1 cellular context compared by ENCODE assay signal in genomic region chr4:75004755-75005668, GRCh38.
TF ChIP-seq lines count a peak whose summit lies in the region.

No MANE protein-coding gene starts in this region.

TF ChIP-seq in GM12878, 131 proteins besides CTCF, POLR2A, EP300 and RAD21 (continued from another document):
- TF ChIP-seq, protein P1, sequence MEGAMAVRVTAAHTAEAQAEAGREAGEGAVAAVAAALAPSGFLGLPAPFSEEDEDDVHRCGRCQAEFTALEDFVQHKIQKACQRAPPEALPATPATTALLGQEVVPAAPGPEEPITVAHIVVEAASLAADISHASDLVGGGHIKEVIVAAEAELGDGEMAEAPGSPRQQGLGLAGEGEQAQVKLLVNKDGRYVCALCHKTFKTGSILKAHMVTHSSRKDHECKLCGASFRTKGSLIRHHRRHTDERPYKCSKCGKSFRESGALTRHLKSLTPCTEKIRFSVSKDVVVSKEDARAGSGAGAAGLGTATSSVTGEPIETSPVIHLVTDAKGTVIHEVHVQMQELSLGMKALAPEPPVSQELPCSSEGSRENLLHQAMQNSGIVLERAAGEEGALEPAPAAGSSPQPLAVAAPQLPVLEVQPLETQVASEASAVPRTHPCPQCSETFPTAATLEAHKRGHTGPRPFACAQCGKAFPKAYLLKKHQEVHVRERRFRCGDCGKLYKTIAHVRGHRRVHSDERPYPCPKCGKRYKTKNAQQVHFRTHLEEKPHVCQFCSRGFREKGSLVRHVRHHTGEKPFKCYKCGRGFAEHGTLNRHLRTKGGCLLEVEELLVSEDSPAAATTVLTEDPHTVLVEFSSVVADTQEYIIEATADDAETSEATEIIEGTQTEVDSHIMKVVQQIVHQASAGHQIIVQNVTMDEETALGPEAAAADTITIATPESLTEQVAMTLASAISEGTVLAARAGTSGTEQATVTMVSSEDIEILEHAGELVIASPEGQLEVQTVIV (IDR thresholded peaks at IDR 0.05; ENCODE audit: borderline replicate concordance, partially characterized antibody), result no peak
- TF ChIP-seq DPF2 (IDR thresholded peaks at IDR 0.05), result 0 out of 2 replicates have a peak, but pooled peaks have one; percentile 30
- no peak for TF ChIP-seq CHD4 (IDR thresholded peaks at IDR 0.05)
- TF ChIP-seq USF1 (IDR thresholded peaks at IDR 0.05; ENCODE audit: borderline replicate concordance, extremely low read length, insufficient read depth, low read depth, low read length), result no peak
- TF ChIP-seq CBFB (IDR thresholded peaks at IDR 0.05; ENCODE audit: low read depth), result peak; percentile 30; the same call in 1 of the 2 replicates
- no peak for TF ChIP-seq CHD2 (IDR thresholded peaks at IDR 0.05; ENCODE audit: borderline replicate concordance, low read depth, low read length)
- TF ChIP-seq, protein P2, sequence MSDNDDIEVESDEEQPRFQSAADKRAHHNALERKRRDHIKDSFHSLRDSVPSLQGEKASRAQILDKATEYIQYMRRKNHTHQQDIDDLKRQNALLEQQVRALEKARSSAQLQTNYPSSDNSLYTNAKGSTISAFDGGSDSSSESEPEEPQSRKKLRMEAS (IDR thresholded peaks at IDR 0.05; ENCODE audit: low read depth, low read length), result no peak
- peak; percentile 89; the same call in 1 of the 2 replicates for TF ChIP-seq TCF12 (IDR thresholded peaks at IDR 0.05; ENCODE audit: low read depth, low read length)
- peak; percentile 64 for TF ChIP-seq IKZF1 (conservative IDR thresholded peaks at IDR 0.05)
- TF ChIP-seq BHLHE40 (IDR thresholded peaks at IDR 0.05; ENCODE audit: borderline replicate concordance in 1 of 2, low read depth in 2 of 2, low read length in 1 of 2), result peak; percentile 23 to 76; a peak in 3 of 4 replicates
- peak; percentile 87 for TF ChIP-seq TCF3 (IDR thresholded peaks at IDR 0.05; ENCODE audit: borderline replicate concordance, insufficient read depth, low read depth, low read length)
- TF ChIP-seq NFIC (IDR thresholded peaks at IDR 0.05; ENCODE audit: low read depth, low read length), result peak; percentile 33; the same call in 1 of the 2 replicates
- peak; percentile 78 for TF ChIP-seq RUNX3 (IDR thresholded peaks at IDR 0.05; ENCODE audit: low read length)
